Comparison of ENCODE assay signal across 1 cellular context in the genomic region with DNA sequence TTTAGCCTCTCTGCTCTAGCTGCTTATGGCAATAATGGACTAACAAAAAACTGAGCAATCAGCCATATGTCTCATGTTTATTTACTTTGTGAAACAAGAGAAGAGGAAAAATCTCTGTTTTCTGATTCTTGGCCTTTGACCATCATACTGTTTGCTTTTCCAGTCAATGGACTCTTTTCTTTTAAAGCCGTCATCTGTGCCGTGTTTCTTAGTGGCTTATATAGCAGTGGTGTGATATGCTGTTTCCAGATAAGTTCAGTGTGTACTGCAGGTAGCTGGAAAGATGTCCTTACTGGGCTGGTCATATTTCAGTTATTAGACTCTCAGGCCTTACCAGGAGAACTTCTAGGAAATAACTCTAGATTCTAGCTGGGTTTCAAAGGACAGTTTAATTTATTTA.
TF ChIP-seq lines count a peak whose summit lies in the region.

No MANE protein-coding gene starts in this region.

TF ChIP-seq in HepG2, 621 proteins besides CTCF, POLR2A, EP300 and RAD21 (continued from another document and continues in another):
- TF ChIP-seq, protein P1, sequence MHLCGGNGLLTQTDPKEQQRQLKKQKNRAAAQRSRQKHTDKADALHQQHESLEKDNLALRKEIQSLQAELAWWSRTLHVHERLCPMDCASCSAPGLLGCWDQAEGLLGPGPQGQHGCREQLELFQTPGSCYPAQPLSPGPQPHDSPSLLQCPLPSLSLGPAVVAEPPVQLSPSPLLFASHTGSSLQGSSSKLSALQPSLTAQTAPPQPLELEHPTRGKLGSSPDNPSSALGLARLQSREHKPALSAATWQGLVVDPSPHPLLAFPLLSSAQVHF (CRISPR knock-in tag; IDR thresholded peaks at IDR 0.05), result no peak
- no peak for TF ChIP-seq RBM39 (IDR thresholded peaks at IDR 0.05; ENCODE audit: low read depth, low read length, poor library complexity, severe bottlenecking)
- TF ChIP-seq ZNF17 (CRISPR knock-in tag; IDR thresholded peaks at IDR 0.05), result no peak
- no peak for TF ChIP-seq ZNF772 (CRISPR knock-in tag; IDR thresholded peaks at IDR 0.05)
- TF ChIP-seq NFYC (CRISPR knock-in tag; IDR thresholded peaks at IDR 0.05), result no peak
- no peak for TF ChIP-seq YY1 (IDR thresholded peaks at IDR 0.05; ENCODE audit: insufficient read depth, insufficient replicate concordance, low read depth, low read length)
- peak; percentile 38; the same call in 1 of the 2 replicates for TF ChIP-seq POLR2AphosphoS5 (IDR thresholded peaks at IDR 0.05; ENCODE audit: low read depth, low read length)
- no peak for TF ChIP-seq ZNF660 (CRISPR knock-in tag; IDR thresholded peaks at IDR 0.05; ENCODE audit: borderline replicate concordance, low read depth)
- TF ChIP-seq, protein P2, sequence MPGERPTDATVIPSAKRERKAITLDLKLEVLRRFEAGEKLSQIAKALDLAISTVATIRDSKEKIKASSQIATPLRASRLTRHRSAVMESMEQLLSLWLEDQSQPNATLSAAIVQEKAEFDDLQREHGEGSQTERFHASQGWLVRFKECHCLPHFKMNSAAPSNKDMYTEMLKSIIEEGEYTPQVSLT (CRISPR knock-in tag; IDR thresholded peaks at IDR 0.05; ENCODE audit: borderline replicate concordance, low read depth), result no peak
- no peak for TF ChIP-seq ZNF180 (CRISPR knock-in tag; IDR thresholded peaks at IDR 0.05; ENCODE audit: borderline replicate concordance, low read depth)
- TF ChIP-seq ZNF747 (CRISPR knock-in tag; IDR thresholded peaks at IDR 0.05; ENCODE audit: borderline replicate concordance), result no peak
- no peak for TF ChIP-seq JUND (CRISPR knock-in tag; IDR thresholded peaks at IDR 0.05)
- no peak for TF ChIP-seq MXI1 (IDR thresholded peaks at IDR 0.05; ENCODE audit: borderline replicate concordance, low read depth, low read length)
- no peak for TF ChIP-seq ZNF567 (CRISPR knock-in tag; IDR thresholded peaks at IDR 0.05; ENCODE audit: borderline replicate concordance)
- TF ChIP-seq ATF7-NPFF (CRISPR knock-in tag; IDR thresholded peaks at IDR 0.05; ENCODE audit: low read depth), result no peak
- TF ChIP-seq, protein P3, sequence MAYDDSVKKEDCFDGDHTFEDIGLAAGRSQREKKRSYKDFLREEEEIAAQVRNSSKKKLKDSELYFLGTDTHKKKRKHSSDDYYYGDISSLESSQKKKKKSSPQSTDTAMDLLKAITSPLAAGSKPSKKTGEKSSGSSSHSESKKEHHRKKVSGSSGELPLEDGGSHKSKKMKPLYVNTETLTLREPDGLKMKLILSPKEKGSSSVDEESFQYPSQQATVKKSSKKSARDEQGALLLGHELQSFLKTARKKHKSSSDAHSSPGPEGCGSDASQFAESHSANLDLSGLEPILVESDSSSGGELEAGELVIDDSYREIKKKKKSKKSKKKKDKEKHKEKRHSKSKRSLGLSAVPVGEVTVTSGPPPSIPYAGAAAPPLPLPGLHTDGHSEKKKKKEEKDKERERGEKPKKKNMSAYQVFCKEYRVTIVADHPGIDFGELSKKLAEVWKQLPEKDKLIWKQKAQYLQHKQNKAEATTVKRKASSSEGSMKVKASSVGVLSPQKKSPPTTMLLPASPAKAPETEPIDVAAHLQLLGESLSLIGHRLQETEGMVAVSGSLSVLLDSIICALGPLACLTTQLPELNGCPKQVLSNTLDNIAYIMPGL (CRISPR knock-in tag; IDR thresholded peaks at IDR 0.05; ENCODE audit: borderline replicate concordance in 1 of 2, low read depth in 1 of 2), result no peak; a peak in 1 of 4 replicates
- peak; percentile 82 for TF ChIP-seq NCOA2 (CRISPR knock-in tag; IDR thresholded peaks at IDR 0.05)
- TF ChIP-seq, protein P4, sequence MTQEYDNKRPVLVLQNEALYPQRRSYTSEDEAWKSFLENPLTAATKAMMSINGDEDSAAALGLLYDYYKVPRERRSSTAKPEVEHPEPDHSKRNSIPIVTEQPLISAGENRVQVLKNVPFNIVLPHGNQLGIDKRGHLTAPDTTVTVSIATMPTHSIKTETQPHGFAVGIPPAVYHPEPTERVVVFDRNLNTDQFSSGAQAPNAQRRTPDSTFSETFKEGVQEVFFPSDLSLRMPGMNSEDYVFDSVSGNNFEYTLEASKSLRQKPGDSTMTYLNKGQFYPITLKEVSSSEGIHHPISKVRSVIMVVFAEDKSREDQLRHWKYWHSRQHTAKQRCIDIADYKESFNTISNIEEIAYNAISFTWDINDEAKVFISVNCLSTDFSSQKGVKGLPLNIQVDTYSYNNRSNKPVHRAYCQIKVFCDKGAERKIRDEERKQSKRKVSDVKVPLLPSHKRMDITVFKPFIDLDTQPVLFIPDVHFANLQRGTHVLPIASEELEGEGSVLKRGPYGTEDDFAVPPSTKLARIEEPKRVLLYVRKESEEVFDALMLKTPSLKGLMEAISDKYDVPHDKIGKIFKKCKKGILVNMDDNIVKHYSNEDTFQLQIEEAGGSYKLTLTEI (CRISPR knock-in tag; conservative IDR thresholded peaks at IDR 0.05), result no peak
- peak; percentile 100 for TF ChIP-seq GFI1 (CRISPR knock-in tag; IDR thresholded peaks at IDR 0.05; ENCODE audit: borderline replicate concordance)
- no peak for TF ChIP-seq ZNF382 (CRISPR knock-in tag; IDR thresholded peaks at IDR 0.05; ENCODE audit: borderline replicate concordance)
- no peak for TF ChIP-seq JUN (CRISPR knock-in tag; IDR thresholded peaks at IDR 0.05)
- no peak for TF ChIP-seq U2AF2 (IDR thresholded peaks at IDR 0.05; ENCODE audit: low read depth, low read length)
- no peak for TF ChIP-seq ZNF670 (CRISPR knock-in tag; IDR thresholded peaks at IDR 0.05; ENCODE audit: borderline replicate concordance)
- peak; percentile 56; the same call in 1 of the 2 replicates for TF ChIP-seq KDM6A (CRISPR knock-in tag; IDR thresholded peaks at IDR 0.05; ENCODE audit: low read depth)
- no peak for TF ChIP-seq IRF1 (CRISPR knock-in tag; IDR thresholded peaks at IDR 0.05; ENCODE audit: low read depth)
- TF ChIP-seq ARID4A (CRISPR knock-in tag; IDR thresholded peaks at IDR 0.05; ENCODE audit: borderline replicate concordance), result peak; percentile 28; the same call in 1 of the 2 replicates
- TF ChIP-seq SPEN (CRISPR knock-in tag; IDR thresholded peaks at IDR 0.05; ENCODE audit: low read depth), result no peak
- peak; percentile 68 for TF ChIP-seq IRF2 (CRISPR knock-in tag; IDR thresholded peaks at IDR 0.05)
- TF ChIP-seq, protein P5, sequence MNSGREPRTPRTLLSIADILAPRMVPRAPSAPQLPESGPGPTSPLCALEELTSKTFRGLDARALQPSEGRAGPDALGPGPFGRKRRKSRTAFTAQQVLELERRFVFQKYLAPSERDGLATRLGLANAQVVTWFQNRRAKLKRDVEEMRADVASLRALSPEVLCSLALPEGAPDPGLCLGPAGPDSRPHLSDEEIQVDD (CRISPR knock-in tag; IDR thresholded peaks at IDR 0.05; ENCODE audit: borderline replicate concordance), result no peak
- no peak for TF ChIP-seq CBFB (CRISPR knock-in tag; IDR thresholded peaks at IDR 0.05)
- no peak for TF ChIP-seq CAMTA2 (CRISPR knock-in tag; IDR thresholded peaks at IDR 0.05; ENCODE audit: borderline replicate concordance)
- TF ChIP-seq ZNF496 (CRISPR knock-in tag; IDR thresholded peaks at IDR 0.05; ENCODE audit: insufficient replicate concordance), result no peak
- TF ChIP-seq ZNF24 (IDR thresholded peaks at IDR 0.05), result no peak
- no peak for TF ChIP-seq RBM22 (optimal IDR thresholded peaks at IDR 0.05; ENCODE audit: low read length)
- TF ChIP-seq, protein P6, sequence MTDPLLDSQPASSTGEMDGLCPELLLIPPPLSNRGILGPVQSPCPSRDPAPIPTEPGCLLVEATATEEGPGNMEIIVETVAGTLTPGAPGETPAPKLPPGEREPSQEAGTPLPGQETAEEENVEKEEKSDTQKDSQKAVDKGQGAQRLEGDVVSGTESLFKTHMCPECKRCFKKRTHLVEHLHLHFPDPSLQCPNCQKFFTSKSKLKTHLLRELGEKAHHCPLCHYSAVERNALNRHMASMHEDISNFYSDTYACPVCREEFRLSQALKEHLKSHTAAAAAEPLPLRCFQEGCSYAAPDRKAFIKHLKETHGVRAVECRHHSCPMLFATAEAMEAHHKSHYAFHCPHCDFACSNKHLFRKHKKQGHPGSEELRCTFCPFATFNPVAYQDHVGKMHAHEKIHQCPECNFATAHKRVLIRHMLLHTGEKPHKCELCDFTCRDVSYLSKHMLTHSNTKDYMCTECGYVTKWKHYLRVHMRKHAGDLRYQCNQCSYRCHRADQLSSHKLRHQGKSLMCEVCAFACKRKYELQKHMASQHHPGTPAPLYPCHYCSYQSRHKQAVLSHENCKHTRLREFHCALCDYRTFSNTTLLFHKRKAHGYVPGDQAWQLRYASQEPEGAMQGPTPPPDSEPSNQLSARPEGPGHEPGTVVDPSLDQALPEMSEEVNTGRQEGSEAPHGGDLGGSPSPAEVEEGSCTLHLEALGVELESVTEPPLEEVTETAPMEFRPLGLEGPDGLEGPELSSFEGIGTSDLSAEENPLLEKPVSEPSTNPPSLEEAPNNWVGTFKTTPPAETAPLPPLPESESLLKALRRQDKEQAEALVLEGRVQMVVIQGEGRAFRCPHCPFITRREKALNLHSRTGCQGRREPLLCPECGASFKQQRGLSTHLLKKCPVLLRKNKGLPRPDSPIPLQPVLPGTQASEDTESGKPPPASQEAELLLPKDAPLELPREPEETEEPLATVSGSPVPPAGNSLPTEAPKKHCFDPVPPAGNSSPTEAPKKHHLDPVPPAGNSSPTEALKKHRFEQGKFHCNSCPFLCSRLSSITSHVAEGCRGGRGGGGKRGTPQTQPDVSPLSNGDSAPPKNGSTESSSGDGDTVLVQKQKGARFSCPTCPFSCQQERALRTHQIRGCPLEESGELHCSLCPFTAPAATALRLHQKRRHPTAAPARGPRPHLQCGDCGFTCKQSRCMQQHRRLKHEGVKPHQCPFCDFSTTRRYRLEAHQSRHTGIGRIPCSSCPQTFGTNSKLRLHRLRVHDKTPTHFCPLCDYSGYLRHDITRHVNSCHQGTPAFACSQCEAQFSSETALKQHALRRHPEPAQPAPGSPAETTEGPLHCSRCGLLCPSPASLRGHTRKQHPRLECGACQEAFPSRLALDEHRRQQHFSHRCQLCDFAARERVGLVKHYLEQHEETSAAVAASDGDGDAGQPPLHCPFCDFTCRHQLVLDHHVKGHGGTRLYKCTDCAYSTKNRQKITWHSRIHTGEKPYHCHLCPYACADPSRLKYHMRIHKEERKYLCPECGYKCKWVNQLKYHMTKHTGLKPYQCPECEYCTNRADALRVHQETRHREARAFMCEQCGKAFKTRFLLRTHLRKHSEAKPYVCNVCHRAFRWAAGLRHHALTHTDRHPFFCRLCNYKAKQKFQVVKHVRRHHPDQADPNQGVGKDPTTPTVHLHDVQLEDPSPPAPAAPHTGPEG (CRISPR knock-in tag; IDR thresholded peaks at IDR 0.05), result no peak
- TF ChIP-seq, protein P7, sequence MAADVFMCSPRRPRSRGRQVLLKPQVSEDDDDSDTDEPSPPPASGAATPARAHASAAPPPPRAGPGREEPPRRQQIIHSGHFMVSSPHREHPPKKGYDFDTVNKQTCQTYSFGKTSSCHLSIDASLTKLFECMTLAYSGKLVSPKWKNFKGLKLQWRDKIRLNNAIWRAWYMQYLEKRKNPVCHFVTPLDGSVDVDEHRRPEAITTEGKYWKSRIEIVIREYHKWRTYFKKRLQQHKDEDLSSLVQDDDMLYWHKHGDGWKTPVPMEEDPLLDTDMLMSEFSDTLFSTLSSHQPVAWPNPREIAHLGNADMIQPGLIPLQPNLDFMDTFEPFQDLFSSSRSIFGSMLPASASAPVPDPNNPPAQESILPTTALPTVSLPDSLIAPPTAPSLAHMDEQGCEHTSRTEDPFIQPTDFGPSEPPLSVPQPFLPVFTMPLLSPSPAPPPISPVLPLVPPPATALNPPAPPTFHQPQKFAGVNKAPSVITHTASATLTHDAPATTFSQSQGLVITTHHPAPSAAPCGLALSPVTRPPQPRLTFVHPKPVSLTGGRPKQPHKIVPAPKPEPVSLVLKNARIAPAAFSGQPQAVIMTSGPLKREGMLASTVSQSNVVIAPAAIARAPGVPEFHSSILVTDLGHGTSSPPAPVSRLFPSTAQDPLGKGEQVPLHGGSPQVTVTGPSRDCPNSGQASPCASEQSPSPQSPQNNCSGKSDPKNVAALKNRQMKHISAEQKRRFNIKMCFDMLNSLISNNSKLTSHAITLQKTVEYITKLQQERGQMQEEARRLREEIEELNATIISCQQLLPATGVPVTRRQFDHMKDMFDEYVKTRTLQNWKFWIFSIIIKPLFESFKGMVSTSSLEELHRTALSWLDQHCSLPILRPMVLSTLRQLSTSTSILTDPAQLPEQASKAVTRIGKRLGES (CRISPR knock-in tag; IDR thresholded peaks at IDR 0.05; ENCODE audit: borderline replicate concordance), result no peak
- TF ChIP-seq ZBTB1 (CRISPR knock-in tag; IDR thresholded peaks at IDR 0.05; ENCODE audit: borderline replicate concordance), result no peak
- no peak for TF ChIP-seq ESRRA (CRISPR knock-in tag; IDR thresholded peaks at IDR 0.05; ENCODE audit: low read depth)
- no peak for TF ChIP-seq ZNF160 (CRISPR knock-in tag; IDR thresholded peaks at IDR 0.05)
